19 cellular contexts compared by ENCODE assay signal in genomic region chr18:66759017-66759416, GRCh38.
"Had no signal": no experiment of that assay in that cellular context is flagged by ENCODE, and none has a peak within 500 bp of the region (broad histone marks: within the 10 kb centered on the region; RNA-seq: fewer than 3 reads in every experiment).

No MANE protein-coding gene starts in this region.

- H3K9me3 ChIP-seq: left lung, psoas muscle, sigmoid colon, testis, tibial artery had no signal

- H3K27ac Mint-ChIP-seq: naive B cell; natural killer cell treated with Interleukin-12 subunit alpha and Interleukin-12 subunit beta and Interleukin-15 and Interleukin-18, amount 100 ng/mL, for 72 hours; stimulated activated effector memory CD8-positive, alpha-beta T cell treated with anti-CD3 and anti-CD28 coated beads, Interleukin-12 subunit alpha, Interleukin-12 subunit beta, amount 100 ng/mL, for 72 hours; type B pancreatic cell had no signal

- H3K4me1 ChIP-seq: left lung, psoas muscle, sigmoid colon, testis, tibial artery had no signal

- H3K4me3 Mint-ChIP-seq: naive B cell; natural killer cell treated with Interleukin-12 subunit alpha and Interleukin-12 subunit beta and Interleukin-15 and Interleukin-18, amount 100 ng/mL, for 72 hours; neural crest cell; stimulated activated effector memory CD8-positive, alpha-beta T cell treated with anti-CD3 and anti-CD28 coated beads, Interleukin-12 subunit alpha, Interleukin-12 subunit beta, amount 100 ng/mL, for 72 hours; type B pancreatic cell had no signal

- H3K36me3 Mint-ChIP-seq: naive B cell; natural killer cell treated with Interleukin-12 subunit alpha and Interleukin-12 subunit beta and Interleukin-15 and Interleukin-18, amount 100 ng/mL, for 72 hours; stimulated activated effector memory CD8-positive, alpha-beta T cell treated with anti-CD3 and anti-CD28 coated beads, Interleukin-12 subunit alpha, Interleukin-12 subunit beta, amount 100 ng/mL, for 72 hours; type B pancreatic cell had no signal

- H3K4me1 Mint-ChIP-seq: naive B cell; stimulated activated effector memory CD8-positive, alpha-beta T cell treated with anti-CD3 and anti-CD28 coated beads, Interleukin-12 subunit alpha, Interleukin-12 subunit beta, amount 100 ng/mL, for 72 hours had no signal

- H3K36me3 ChIP-seq: left lung, sigmoid colon, tibial artery had no signal

- H3K4me3 ChIP-seq: dorsolateral prefrontal cortex, left lung, psoas muscle, sigmoid colon, testis, tibial artery had no signal

- H3K27ac ChIP-seq: dorsolateral prefrontal cortex, left lung, psoas muscle, sigmoid colon, testis, tibial artery had no signal

- H3K27me3 ChIP-seq: left lung, sigmoid colon, testis, tibial artery had no signal

- H3K9me3 Mint-ChIP-seq: naive B cell; neural crest cell; stimulated activated effector memory CD8-positive, alpha-beta T cell treated with anti-CD3 and anti-CD28 coated beads, Interleukin-12 subunit alpha, Interleukin-12 subunit beta, amount 100 ng/mL, for 72 hours; type B pancreatic cell had no signal

- ATAC-seq: left cardiac atrium; left lung; natural killer cell treated with Interleukin-12 subunit alpha and Interleukin-12 subunit beta and Interleukin-15 and Interleukin-18, amount 100 ng/mL, for 72 hours; psoas muscle; right cardiac atrium; stimulated activated effector memory CD8-positive, alpha-beta T cell treated with anti-CD3 and anti-CD28 coated beads, Interleukin-12 subunit alpha, Interleukin-12 subunit beta, amount 100 ng/mL, for 72 hours; stimulated activated naive CD8-positive, alpha-beta T cell treated with anti-CD3 and anti-CD28 coated beads, Interleukin-15, Interleukin-2, amounts not matched to agents 100 U/mL and 50 U/mL, for 24 hours had no signal

- DNase-seq: dorsolateral prefrontal cortex; effector CD4-positive, alpha-beta T cell; left cardiac atrium; left lung; naive B cell; nucleus accumbens; psoas muscle; right cardiac atrium; sigmoid colon; stimulated activated CD4-positive, alpha-beta T cell treated with anti-CD3 and anti-CD28 coated beads, Interleukin-2, amount 100 ng/mL, for 24 hours; stimulated activated CD4-positive, alpha-beta T cell treated with anti-CD3 and anti-CD28 coated beads, Interleukin-4, amount 100 ng/mL, for 24 hours; stimulated activated naive CD8-positive, alpha-beta T cell treated with anti-CD3 and anti-CD28 coated beads, Interleukin-15, Interleukin-2, amounts not matched to agents 100 U/mL and 50 U/mL, for 24 hours; substantia nigra; testis; tibial artery had no signal

- H3K27me3 Mint-ChIP-seq: naive B cell; natural killer cell treated with Interleukin-12 subunit alpha and Interleukin-12 subunit beta and Interleukin-15 and Interleukin-18, amount 100 ng/mL, for 72 hours; type B pancreatic cell had no signal
